In genomic region chr9:33511184-33511517, GRCh38 we compare ENCODE assay signal across 8 cellular contexts. TPM values are rescaled to one million over a fixed set of nuclear protein-coding genes. Genes with fewer than 3 reads are reported as not detected.
A peak's percentile ranks its signal among the peaks of the same experiment; 100 is the strongest.
DNase-seq lines count a peak whose midpoint lies in the region; ATAC-seq, FAIRE-seq and TF ChIP-seq lines count a peak whose summit lies in the region.
"Not testable (repeated sequence)": the region's sequence is repeated elsewhere in the genome, so short reads cannot be mapped to it uniquely, and the experiment has no call there.
"Had no signal": no experiment of that assay in that cellular context is flagged by ENCODE, and none has a peak within 500 bp of the region (broad histone marks: within the 10 kb centered on the region; RNA-seq: fewer than 3 reads in every experiment).

No MANE protein-coding gene starts in this region.

- CTCF ChIA-PET in PC-9 (lab: Charles Lee): not testable (repeated sequence)

- H3K9ac ChIP-seq in colonic mucosa (ENCODE audit: low read depth in 2 of 2, low read length in 2 of 2): peak overlapping the region; percentile 19 to 54
- H3K9ac ChIP-seq in mucosa of stomach (ENCODE audit: low read length): peak overlapping the region; percentile 85
- H3K9ac ChIP-seq in skeletal muscle tissue (ENCODE audit: low read depth in 1 of 3, low read length in 3 of 3): peak overlapping the region; percentile 90 to 93 (median 91)

- not testable (repeated sequence) for H3K9me3 ChIP-seq in PC-9 (ENCODE audit: insufficient read depth, low read depth); colonic mucosa; heart right ventricle; mucosa of stomach (ENCODE audit: control insufficient read depth, low read length); skeletal muscle tissue (ENCODE audit: control insufficient read depth in 3 of 3, low read length in 3 of 3)

- H4K20me1 ChIP-seq in PC-9 (ENCODE audit: insufficient read depth): not testable (repeated sequence)

- not testable (repeated sequence) for H3F3A ChIP-seq in PC-9 (ENCODE audit: insufficient read depth, low read depth)

- peak overlapping the region; percentile 96 for H2AFZ ChIP-seq in PC-9

- H3K4me3 Mint-ChIP-seq in activated T-helper 1 cell treated with anti-CD3 and anti-CD28 coated beads, Interleukin-12 subunit alpha, Interleukin-12 subunit beta, Interleukin-2, Interleukin-4 antibody, amounts not matched to agents 30 ng/mL and 10 ng/mL and 1 ng/mL, durations not matched to agents 14 hours and 24 hours and 36 hours: peak overlapping the region; percentile 94

- peak overlapping the region; percentile 80 for H3K4me2 ChIP-seq in PC-9

- H3K4me1 Mint-ChIP-seq in activated T-helper 1 cell treated with anti-CD3 and anti-CD28 coated beads, Interleukin-12 subunit alpha, Interleukin-12 subunit beta, Interleukin-2, Interleukin-4 antibody, amounts not matched to agents 30 ng/mL and 10 ng/mL and 1 ng/mL, durations not matched to agents 14 hours and 24 hours and 36 hours (ENCODE audit: low read depth): not testable (repeated sequence)

- peak overlapping the region; percentile 71 for H3K4me3 ChIP-seq in PC-9
- H3K4me3 ChIP-seq in colonic mucosa: peak overlapping the region; percentile 59
- H3K4me3 ChIP-seq in heart right ventricle: peak overlapping the region; percentile 40 to 74 (median 60)
- H3K4me3 ChIP-seq in mucosa of stomach (ENCODE audit: low read length): peak overlapping the region; percentile 23
- peak overlapping the region; percentile 82 to 89 (median 83) for H3K4me3 ChIP-seq in skeletal muscle tissue (ENCODE audit: low read length in 3 of 3)

- not testable (repeated sequence) for TF ChIP-seq CTCF in PC-9 (conservative IDR thresholded peaks at IDR 0.05); colonic mucosa (IDR thresholded peaks at IDR 0.05); heart right ventricle (IDR thresholded peaks at IDR 0.05)

- H3K4me1 ChIP-seq in PC-9 (replicated peaks; ENCODE audit: insufficient read depth): peaks cover 12% of the 10 kb centered on the region
- not testable (repeated sequence) for H3K4me1 ChIP-seq in colonic mucosa; heart right ventricle; mucosa of stomach (ENCODE audit: control insufficient read depth, insufficient read depth, low read length); skeletal muscle tissue (ENCODE audit: control insufficient read depth in 3 of 3, insufficient read depth in 3 of 3, low read length in 3 of 3)

- H3K27ac Mint-ChIP-seq in activated T-helper 1 cell treated with anti-CD3 and anti-CD28 coated beads, Interleukin-12 subunit alpha, Interleukin-12 subunit beta, Interleukin-2, Interleukin-4 antibody, amounts not matched to agents 30 ng/mL and 10 ng/mL and 1 ng/mL, durations not matched to agents 14 hours and 24 hours and 36 hours: peak overlapping the region; percentile 94

- H3K36me3 ChIP-seq in PC-9 (ENCODE audit: low read depth); colonic mucosa; heart right ventricle; mucosa of stomach (ENCODE audit: control insufficient read depth, insufficient read depth, low read length); skeletal muscle tissue (ENCODE audit: control insufficient read depth in 3 of 3, insufficient read depth in 3 of 3, low read length in 3 of 3): not testable (repeated sequence)

- H3K27me3 ChIP-seq in PC-9 (ENCODE audit: insufficient read depth, low read depth); colonic mucosa; heart right ventricle; mucosa of stomach (ENCODE audit: control insufficient read depth, insufficient read depth, low read length); skeletal muscle tissue (ENCODE audit: control insufficient read depth in 3 of 3, insufficient read depth in 3 of 3, low read length in 3 of 3): not testable (repeated sequence)

- not testable (repeated sequence) for H3K27me3 Mint-ChIP-seq in activated T-helper 1 cell treated with anti-CD3 and anti-CD28 coated beads, Interleukin-12 subunit alpha, Interleukin-12 subunit beta, Interleukin-2, Interleukin-4 antibody, amounts not matched to agents 30 ng/mL and 10 ng/mL and 1 ng/mL, durations not matched to agents 14 hours and 24 hours and 36 hours (ENCODE audit: insufficient read depth)

- not testable (repeated sequence) for H3K79me2 ChIP-seq in PC-9 (ENCODE audit: low read depth)

- H3K27ac ChIP-seq in PC-9 (peak overlapping the region; percentile 62), colonic mucosa (peak overlapping the region; percentile 55), heart right ventricle (peak overlapping the region; percentile 38 to 97 (median 90)), skeletal muscle tissue (ENCODE audit: low read depth, low read length) (peak overlapping the region; percentile 91)

- not testable (repeated sequence) for H3K9me3 Mint-ChIP-seq in activated T-helper 1 cell treated with anti-CD3 and anti-CD28 coated beads, Interleukin-12 subunit alpha, Interleukin-12 subunit beta, Interleukin-2, Interleukin-4 antibody, amounts not matched to agents 30 ng/mL and 10 ng/mL and 1 ng/mL, durations not matched to agents 14 hours and 24 hours and 36 hours

- not testable (repeated sequence) for DNase-seq in GM12891 (ENCODE audit: insufficient read length, low spot score); PC-9; activated T-helper 1 cell treated with anti-CD3 and anti-CD28 coated beads, Interleukin-12 subunit alpha, Interleukin-12 subunit beta, Interleukin-2, Interleukin-4 antibody, amounts not matched to agents 30 ng/mL and 10 ng/mL and 1 ng/mL, durations not matched to agents 14 hours and 24 hours and 36 hours (ENCODE audit: low spot score); colonic mucosa; heart right ventricle

- FAIRE-seq in GM12891 (lab: Jason Lieb, UNC): not testable (repeated sequence)

- BruUV-seq in PC-9 (replicated peaks; lab: Mats Ljungman, UMichigan): not testable (repeated sequence)

- WGBS in heart right ventricle, 2 donors: 0 to 2% methylated on average over 8 of the region's 8 CpGs

- not testable (repeated sequence) for ATAC-seq in heart right ventricle

- TF ChIP-seq POLR2A in GM12891 (IDR thresholded peaks at IDR 0.05; ENCODE audit: low read depth, low read length): not testable (repeated sequence)

- intact Hi-C loops in PC-9 (cut with micrococcal nuclease; ENCODE audit: unreplicated experiment); activated T-helper 1 cell treated with anti-CD3 and anti-CD28 coated beads, Interleukin-12 subunit alpha, Interleukin-12 subunit beta, Interleukin-2, Interleukin-4 antibody, amounts not matched to agents 30 ng/mL and 10 ng/mL and 1 ng/mL, durations not matched to agents 14 hours and 24 hours and 36 hours (cut with micrococcal nuclease); colonic mucosa (cut with DNase I): not testable (repeated sequence)
- intact Hi-C loops in heart right ventricle (cut with DNase I): loop anchor here in 1 of 10 donors (10.0 kb wide), 1 partner anchor 106 kb away; the partner anchor contains the start of gene AQP7

- not testable (repeated sequence) for H3K9me2 ChIP-seq in PC-9 (ENCODE audit: insufficient read depth)

- POLR2A ChIA-PET in PC-9 (lab: Charles Lee; ENCODE audit: unreplicated experiment): interaction anchor here (0.7 kb wide), 1 partner anchor 13 kb away, joined by 3 read pairs; the partner anchor contains the start of gene ANKRD18B

- not testable (repeated sequence) for H3K36me3 Mint-ChIP-seq in activated T-helper 1 cell treated with anti-CD3 and anti-CD28 coated beads, Interleukin-12 subunit alpha, Interleukin-12 subunit beta, Interleukin-2, Interleukin-4 antibody, amounts not matched to agents 30 ng/mL and 10 ng/mL and 1 ng/mL, durations not matched to agents 14 hours and 24 hours and 36 hours (ENCODE audit: low read depth)

TF ChIP-seq in GM12891, 5 proteins besides CTCF, POLR2A, EP300 and RAD21:
- TF ChIP-seq TAF1 (IDR thresholded peaks at IDR 0.05; ENCODE audit: low read depth, low read length): 0 out of 2 replicates have a peak, but pooled peaks have one; percentile 18

RNA-seq across cellular contexts. Expression of gene ANKRD18B, which starts 12.9 kb away (rescaled TPM):
- not detected for polyA plus RNA-seq in GM12891 (2012; ENCODE audit: low read depth, missing spikeins)
- total RNA-seq in PC-9 (2021) (4.6 and 6.9 TPM in 2 replicates), colonic mucosa (under 1 TPM in 1 of 2 donors, not detected in 1; 0.57 TPM), heart right ventricle (under 1 TPM in 4 of 10 donors, not detected in 6; 0.13 to 0.93 (median 0.48) TPM), skeletal muscle tissue (not detected)
- total RNA-seq in activated T-helper 1 cell treated with anti-CD3 and anti-CD28 coated beads, Interleukin-12 subunit alpha, Interleukin-12 subunit beta, Interleukin-2, Interleukin-4 antibody, amounts not matched to agents 30 ng/mL and 10 ng/mL and 1 ng/mL, durations not matched to agents 14 hours and 24 hours and 36 hours: 1.2 and 3.5 TPM in 2 replicates
- 1 to 10 TPM in 1 of 2 donors, under 1 TPM in 1; 0.13 to 1.8 TPM for polyA plus RNA-seq in heart right ventricle
- total RNA-seq: omental fat pad had no signal

RNA-seq across cellular contexts. Expression of gene NOL6, which starts 37.4 kb away (rescaled TPM):
- 17.7 TPM for polyA plus RNA-seq in GM12891 (2012; ENCODE audit: low read depth, missing spikeins)
- 15.5 and 16.2 TPM in 2 replicates for total RNA-seq in PC-9 (2021)
- total RNA-seq in activated T-helper 1 cell treated with anti-CD3 and anti-CD28 coated beads, Interleukin-12 subunit alpha, Interleukin-12 subunit beta, Interleukin-2, Interleukin-4 antibody, amounts not matched to agents 30 ng/mL and 10 ng/mL and 1 ng/mL, durations not matched to agents 14 hours and 24 hours and 36 hours: 87.3 and 90.1 TPM in 2 replicates
- 10 to 100 TPM; 11.5 to 29.3 TPM for total RNA-seq in colonic mucosa
- total RNA-seq in heart right ventricle: 10 to 100 TPM; 13.0 to 23.2 (median 14.1) TPM
- polyA plus RNA-seq in heart right ventricle: 10 to 100 TPM; 20.9 to 21.6 TPM
- total RNA-seq in skeletal muscle tissue: 14.6 TPM

Comparison
In these comparisons a context has a peak if more than half of its experiments do, and no peak if none do; other contexts are left out.
1. H3K4me3 ChIP-seq: peak in every context shown above with its lines; median percentile 83 in skeletal muscle tissue; 71 in PC-9; 60 in heart right ventricle; 59 in colonic mucosa; 23 in mucosa of stomach.
2. H3K9ac ChIP-seq: peak in every context shown above with its lines; median percentile 91 in skeletal muscle tissue; 85 in mucosa of stomach; 36 in colonic mucosa.